In genomic region chr9:101121836-101122399, GRCh38 we compare ENCODE assay signal across 21 cellular contexts.
"Had no signal": no experiment of that assay in that cellular context is flagged by ENCODE, and none has a peak within 500 bp of the region (broad histone marks: within the 10 kb centered on the region; RNA-seq: fewer than 3 reads in every experiment).

No MANE protein-coding gene starts in this region.

- H3K27ac ChIP-seq: coronary artery, foreskin keratinocyte, pancreas, stomach, thyroid gland had no signal

- DNase-seq: effector memory CD8-positive, alpha-beta T cell; erythroblast; foreskin keratinocyte; immature natural killer cell; kidney; left cardiac atrium; left ventricle myocardium superior; mesendoderm; naive B cell; occipital lobe; pancreas; right cardiac atrium; small intestine; stimulated activated CD4-positive, alpha-beta T cell treated with anti-CD3 and anti-CD28 coated beads, Interleukin-12 subunit alpha, Interleukin-12 subunit beta, amount 100 ng/mL, for 4 hours; stimulated activated naive CD4-positive, alpha-beta T cell; stomach; substantia nigra; thyroid gland had no signal

- H3K4me3 ChIP-seq: coronary artery, lung, pancreas, stomach, thyroid gland had no signal

- H3K36me3 ChIP-seq: pancreas, stomach, thyroid gland had no signal

- FAIRE-seq: kidney, pancreas, small intestine, urothelium cell line had no signal

- H3K27me3 ChIP-seq: foreskin keratinocyte, pancreas, stomach, thyroid gland had no signal

- H3K9me3 ChIP-seq: pancreas, thyroid gland had no signal

- H3K4me1 ChIP-seq: foreskin keratinocyte, pancreas, stomach, thyroid gland had no signal
